Comparison of ENCODE assay signal across 9 cellular contexts in the genomic region with DNA sequence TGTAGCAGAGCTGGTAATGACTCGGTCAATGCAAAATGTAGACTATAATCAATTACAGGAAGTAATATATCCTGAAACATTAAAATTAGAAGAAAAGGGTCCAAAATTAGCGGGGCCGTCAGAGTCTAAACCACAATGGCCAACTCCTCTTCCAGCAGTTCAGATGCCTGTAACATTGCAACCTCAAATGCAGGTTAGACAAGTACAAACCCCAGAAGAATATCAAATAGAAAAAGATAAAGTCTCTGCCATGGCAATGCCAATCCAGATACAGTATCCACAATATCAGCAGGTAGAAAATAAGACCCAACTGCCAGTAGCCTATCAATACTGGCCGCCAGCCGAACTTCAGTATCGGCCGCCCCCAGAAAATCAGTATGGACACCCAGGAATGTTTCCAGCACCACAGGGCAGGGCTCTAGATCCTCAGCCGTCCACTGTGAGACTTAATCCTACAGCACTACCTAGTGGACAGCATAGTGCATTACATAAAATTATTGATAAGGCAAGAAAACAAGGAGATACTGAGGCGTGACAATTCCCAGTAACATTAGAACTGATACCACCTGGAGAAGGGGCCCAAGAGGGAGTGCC.
DNase-seq lines count a peak whose midpoint lies in the region; ATAC-seq, FAIRE-seq and TF ChIP-seq lines count a peak whose summit lies in the region.
"Had no signal": no experiment of that assay in that cellular context is flagged by ENCODE, and none has a peak within 500 bp of the region (broad histone marks: within the 10 kb centered on the region; RNA-seq: fewer than 3 reads in every experiment).

No MANE protein-coding gene starts in this region.

- peaks cover 2 to 17% of the 10 kb centered on the region in 2 donors for H3K4me1 Mint-ChIP-seq in effector memory CD8-positive, alpha-beta T cell (ENCODE audit: low read depth in 2 of 2)
- peaks cover 48% of the 10 kb centered on the region for H3K4me1 Mint-ChIP-seq in nephron progenitor cell

- ATAC-seq in effector memory CD8-positive, alpha-beta T cell (replicated peaks) = peak; percentile 51
- no peak for ATAC-seq in GM21360 (IDR thresholded peaks at IDR 0.05; ENCODE audit: unreplicated experiment)
- no peak for ATAC-seq in stimulated activated naive CD8-positive, alpha-beta T cell treated with anti-CD3 and anti-CD28 coated beads, Interleukin-15, Interleukin-2, amounts not matched to agents 100 U/mL and 50 U/mL, for 24 hours

- TF ChIP-seq CTCF in nephron progenitor cell (IDR thresholded peaks at IDR 0.05) = peak; percentile 68

- no peak overlapping the region for H3K4me3 Mint-ChIP-seq in effector memory CD8-positive, alpha-beta T cell
- no peak overlapping the region for H3K4me3 Mint-ChIP-seq in nephron progenitor cell
- H3K4me3 Mint-ChIP-seq: activated naive CD4-positive, alpha-beta T cell treated with anti-CD3 and anti-CD28 coated beads, Interleukin-2, amount 50 U/mL, for 24 hours had no signal

- FAIRE-seq in RCC 7860 (lab: Jason Lieb, UNC) = no peak

- DNase-seq in NCI-H2081 (lab: John Stamatoyannopoulos, UW) (peak; percentile 19 to 57), NCI-H2081 treated with DMSO at 0.1 percent for 48 hours (lab: John Stamatoyannopoulos, UW) (no peak), HS-5 (ENCODE audit: low read depth) (peak; percentile 28), RCC 7860 (ENCODE audit: low spot score) (peak; percentile 31), nephron progenitor cell (peak; percentile 38)
- DNase-seq in effector memory CD8-positive, alpha-beta T cell = no peak
- DNase-seq in stimulated activated naive CD8-positive, alpha-beta T cell treated with anti-CD3 and anti-CD28 coated beads, Interleukin-15, Interleukin-2, amounts not matched to agents 100 U/mL and 50 U/mL, for 24 hours = no peak

- H3K27me3 Mint-ChIP-seq in effector memory CD8-positive, alpha-beta T cell = peaks cover 80 to 88% of the 10 kb centered on the region in 2 donors
- peaks cover 31% of the 10 kb centered on the region for H3K27me3 Mint-ChIP-seq in nephron progenitor cell (ENCODE audit: low read depth, poor library complexity)

- no peak overlapping the region for H3K27ac Mint-ChIP-seq in effector memory CD8-positive, alpha-beta T cell
- H3K27ac Mint-ChIP-seq in nephron progenitor cell = no peak overlapping the region
- H3K27ac Mint-ChIP-seq: activated naive CD4-positive, alpha-beta T cell treated with anti-CD3 and anti-CD28 coated beads, Interleukin-2, amount 50 U/mL, for 24 hours had no signal

- no peaks in the 10 kb centered on the region for H3K9me3 Mint-ChIP-seq in effector memory CD8-positive, alpha-beta T cell
- no peaks in the 10 kb centered on the region for H3K9me3 Mint-ChIP-seq in nephron progenitor cell
- H3K9me3 Mint-ChIP-seq: activated naive CD4-positive, alpha-beta T cell treated with anti-CD3 and anti-CD28 coated beads, Interleukin-2, amount 50 U/mL, for 24 hours had no signal

- peaks cover 3% of the 10 kb centered on the region for H3K36me3 Mint-ChIP-seq in effector memory CD8-positive, alpha-beta T cell (ENCODE audit: insufficient read depth)
- no peaks in the 10 kb centered on the region for H3K36me3 Mint-ChIP-seq in nephron progenitor cell (ENCODE audit: low read depth)
- H3K36me3 Mint-ChIP-seq: activated naive CD4-positive, alpha-beta T cell treated with anti-CD3 and anti-CD28 coated beads, Interleukin-2, amount 50 U/mL, for 24 hours had no signal

Comparison
In these comparisons a context has a peak if more than half of its experiments do, and no peak if none do; other contexts are left out.
1. DNase-seq: peak in NCI-H2081 (2 of 2), HS-5 (single experiment), RCC 7860 (single experiment) and nephron progenitor cell (single experiment); none in NCI-H2081 treated with DMSO at 0.1 percent for 48 hours (single experiment), effector memory CD8-positive, alpha-beta T cell (0 of 3) and stimulated activated naive CD8-positive, alpha-beta T cell treated with anti-CD3 and anti-CD28 coated beads, Interleukin-15, Interleukin-2, amounts not matched to agents 100 U/mL and 50 U/mL, for 24 hours (single experiment).